12 cellular contexts compared by ENCODE assay signal in the genomic region with DNA sequence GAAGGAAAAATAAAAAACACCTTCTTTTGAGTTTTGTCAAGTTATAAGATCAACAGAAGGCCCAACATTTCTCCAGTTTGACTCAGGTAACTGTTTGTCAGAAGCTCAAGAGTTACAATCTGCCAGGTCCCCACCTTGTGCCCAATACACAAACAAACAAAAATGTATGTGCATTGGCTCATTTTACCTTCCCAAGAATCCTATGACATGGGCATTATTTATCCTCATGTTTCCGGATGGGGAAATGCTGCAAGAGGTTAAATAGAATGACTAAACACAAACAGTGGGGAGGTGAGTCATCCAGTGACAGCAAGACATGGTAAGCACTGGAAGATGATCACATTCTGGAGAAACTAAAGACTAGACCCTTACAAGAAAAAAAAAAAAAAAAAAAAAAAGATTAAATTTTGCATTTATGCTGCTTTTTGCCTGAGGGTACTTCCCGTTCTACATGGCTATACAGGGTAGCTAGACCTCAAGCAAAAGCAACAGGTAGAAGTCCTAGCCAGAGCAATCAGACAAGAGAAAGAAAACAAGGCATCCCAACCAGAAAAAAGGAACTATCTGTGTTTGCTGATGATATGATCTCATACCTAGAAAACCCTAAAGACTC.
DNase-seq lines count a peak whose midpoint lies in the region; ATAC-seq and TF ChIP-seq lines count a peak whose summit lies in the region.
"Had no signal": no experiment of that assay in that cellular context is flagged by ENCODE, and none has a peak within 500 bp of the region (broad histone marks: within the 10 kb centered on the region; RNA-seq: fewer than 3 reads in every experiment).

No MANE protein-coding gene starts in this region.

- TF ChIP-seq CTCF in AG04449 (IDR thresholded peaks at IDR 0.05; ENCODE audit: insufficient read depth, low read length, missing control alignments) (no peak), HEK293 (tag by site-specific recombination; IDR thresholded peaks at IDR 0.05) (no peak)

- H3K36me3 Mint-ChIP-seq in T-helper 1 cell treated with Interleukin-12 subunit alpha and Interleukin-12 subunit beta and Interleukin-4 antibody, amounts not matched to agents 30 μg/mL and 1 μg/mL, for 36 hours (ENCODE audit: low read depth): peaks cover 36% of the 10 kb centered on the region

- no peak overlapping the region for H3K4me3 Mint-ChIP-seq in T-helper 1 cell treated with Interleukin-12 subunit alpha and Interleukin-12 subunit beta and Interleukin-4 antibody, amounts not matched to agents 30 μg/mL and 1 μg/mL, for 36 hours
- H3K4me3 Mint-ChIP-seq: stimulated activated naive B cell treated with anti-CD40 and anti-IgM and Interleukin-4, amounts not matched to agents 10 μg/mL and 1 μg/mL and 100 μg/mL, for 72 hours had no signal

- POLR2A ChIA-PET in AG04449 (lab: Yijun Ruan, JAX) (no interaction called here), HEK293 (lab: Yijun Ruan, JAX) (no interaction called here)

- H3K27ac ChIP-seq in HEK293 (ENCODE audit: extremely low read depth, low read depth, low read length): no peak overlapping the region
- H3K27ac ChIP-seq: adrenal gland had no signal

- H3K4me3 ChIP-seq in AG04449 (ENCODE audit: low read depth, low read length) (no peak overlapping the region), HEK293 (ENCODE audit: low read depth, low read length) (no peak overlapping the region)
- H3K4me3 ChIP-seq: adrenal gland had no signal

- no peaks in the 10 kb centered on the region for H3K4me1 ChIP-seq in HEK293 (ENCODE audit: control insufficient read depth, insufficient read depth, low read length)
- H3K4me1 ChIP-seq: adrenal gland had no signal

- CTCF ChIA-PET in AG04449 (lab: Yijun Ruan, JAX) (interaction anchor here (0.9 to 1.0 kb wide), 3 partner anchors 21 to 406 kb away, joined by 3 read pairs; no protein-coding TSS in a partner anchor), HEK293 (lab: Yijun Ruan, JAX) (interaction anchor here (1.0 kb wide), 1 partner anchor 18 kb away, joined by 3 read pairs; no protein-coding TSS in a partner anchor)

- peaks cover 22% of the 10 kb centered on the region for H3K4me1 Mint-ChIP-seq in T-helper 1 cell treated with Interleukin-12 subunit alpha and Interleukin-12 subunit beta and Interleukin-4 antibody, amounts not matched to agents 30 μg/mL and 1 μg/mL, for 36 hours (ENCODE audit: low read depth)

- peaks cover 15% of the 10 kb centered on the region for H3K9me3 Mint-ChIP-seq in T-helper 1 cell treated with Interleukin-12 subunit alpha and Interleukin-12 subunit beta and Interleukin-4 antibody, amounts not matched to agents 30 μg/mL and 1 μg/mL, for 36 hours

- no peak for ATAC-seq in HG03342 (IDR thresholded peaks at IDR 0.05; ENCODE audit: unreplicated experiment)
- ATAC-seq in HG02885 (IDR thresholded peaks at IDR 0.05; ENCODE audit: poor library complexity, unreplicated experiment): no peak
- no peak for ATAC-seq in GM18907 (IDR thresholded peaks at IDR 0.05; ENCODE audit: unreplicated experiment)
- ATAC-seq: stimulated activated naive B cell treated with anti-CD40 and anti-IgM and Interleukin-4, amounts not matched to agents 10 μg/mL and 1 μg/mL and 100 μg/mL, for 72 hours had no signal

- H3K36me3 ChIP-seq in HEK293 (ENCODE audit: control insufficient read depth in 2 of 2, insufficient read depth in 1 of 2, low read length in 2 of 2): peaks cover 0 to 16% of the 10 kb centered on the region in 2 experiments; a peak in 1 of 3 replicates

- no peaks in the 10 kb centered on the region for H3K9me3 ChIP-seq in HEK293 (ENCODE audit: control insufficient read depth, insufficient read depth, low read depth, low read length)
- H3K9me3 ChIP-seq: adrenal gland had no signal

- DNase-seq in AG04449 (ENCODE audit: low read depth, low spot score): peak; percentile 63
- peak; percentile 77 for DNase-seq in glomerular visceral epithelial cell (ENCODE audit: extremely low spot score)
- DNase-seq in middle frontal gyrus (ENCODE audit: extremely low spot score, low spot score): no peak
- DNase-seq: DMS79 treated with DMSO at 0.1 percent for 48 hours; NCI-H2081; stimulated activated naive B cell treated with anti-CD40 and anti-IgM and Interleukin-4, amounts not matched to agents 10 μg/mL and 1 μg/mL and 100 μg/mL, for 72 hours had no signal

- no peaks in the 10 kb centered on the region for H3K27me3 Mint-ChIP-seq in T-helper 1 cell treated with Interleukin-12 subunit alpha and Interleukin-12 subunit beta and Interleukin-4 antibody, amounts not matched to agents 30 μg/mL and 1 μg/mL, for 36 hours (ENCODE audit: low read depth)
- H3K27me3 Mint-ChIP-seq: stimulated activated naive B cell treated with anti-CD40 and anti-IgM and Interleukin-4, amounts not matched to agents 10 μg/mL and 1 μg/mL and 100 μg/mL, for 72 hours had no signal

- H3K27ac Mint-ChIP-seq in T-helper 1 cell treated with Interleukin-12 subunit alpha and Interleukin-12 subunit beta and Interleukin-4 antibody, amounts not matched to agents 30 μg/mL and 1 μg/mL, for 36 hours: peak overlapping the region; percentile 23
- H3K27ac Mint-ChIP-seq: stimulated activated naive B cell treated with anti-CD40 and anti-IgM and Interleukin-4, amounts not matched to agents 10 μg/mL and 1 μg/mL and 100 μg/mL, for 72 hours had no signal

TF ChIP-seq in HEK293, 187 proteins besides CTCF, POLR2A, EP300 and RAD21 (continues in another document):
- TF ChIP-seq, protein P1, sequence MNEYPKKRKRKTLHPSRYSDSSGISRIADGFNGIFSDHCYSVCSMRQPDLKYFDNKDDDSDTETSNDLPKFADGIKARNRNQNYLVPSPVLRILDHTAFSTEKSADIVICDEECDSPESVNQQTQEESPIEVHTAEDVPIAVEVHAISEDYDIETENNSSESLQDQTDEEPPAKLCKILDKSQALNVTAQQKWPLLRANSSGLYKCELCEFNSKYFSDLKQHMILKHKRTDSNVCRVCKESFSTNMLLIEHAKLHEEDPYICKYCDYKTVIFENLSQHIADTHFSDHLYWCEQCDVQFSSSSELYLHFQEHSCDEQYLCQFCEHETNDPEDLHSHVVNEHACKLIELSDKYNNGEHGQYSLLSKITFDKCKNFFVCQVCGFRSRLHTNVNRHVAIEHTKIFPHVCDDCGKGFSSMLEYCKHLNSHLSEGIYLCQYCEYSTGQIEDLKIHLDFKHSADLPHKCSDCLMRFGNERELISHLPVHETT (tag by site-specific recombination; IDR thresholded peaks at IDR 0.05): peak; percentile 76; the same call in 1 of the 2 replicates
- TF ChIP-seq, protein P2, sequence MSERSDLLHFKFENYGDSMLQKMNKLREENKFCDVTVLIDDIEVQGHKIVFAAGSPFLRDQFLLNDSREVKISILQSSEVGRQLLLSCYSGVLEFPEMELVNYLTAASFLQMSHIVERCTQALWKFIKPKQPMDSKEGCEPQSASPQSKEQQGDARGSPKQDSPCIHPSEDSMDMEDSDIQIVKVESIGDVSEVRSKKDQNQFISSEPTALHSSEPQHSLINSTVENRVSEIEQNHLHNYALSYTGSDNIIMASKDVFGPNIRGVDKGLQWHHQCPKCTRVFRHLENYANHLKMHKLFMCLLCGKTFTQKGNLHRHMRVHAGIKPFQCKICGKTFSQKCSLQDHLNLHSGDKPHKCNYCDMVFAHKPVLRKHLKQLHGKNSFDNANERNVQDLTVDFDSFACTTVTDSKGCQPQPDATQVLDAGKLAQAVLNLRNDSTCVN (tag by site-specific recombination; optimal IDR thresholded peaks at IDR 0.05): no peak
- TF ChIP-seq ZNF48 (tag by site-specific recombination; IDR thresholded peaks at IDR 0.05) (no peak), ZNF169 (tag by site-specific recombination; IDR thresholded peaks at IDR 0.05) (no peak), ZNF239 (tag by site-specific recombination; IDR thresholded peaks at IDR 0.05) (no peak), ZNF426 (tag by site-specific recombination; IDR thresholded peaks at IDR 0.05) (no peak), BCL11B (tag by site-specific recombination; IDR thresholded peaks at IDR 0.05; ENCODE audit: low read depth) (no peak), ZNF404 (tag by site-specific recombination; IDR thresholded peaks at IDR 0.05) (no peak), ZNF473 (tag by site-specific recombination; IDR thresholded peaks at IDR 0.05) (no peak)
- TF ChIP-seq, protein P3, sequence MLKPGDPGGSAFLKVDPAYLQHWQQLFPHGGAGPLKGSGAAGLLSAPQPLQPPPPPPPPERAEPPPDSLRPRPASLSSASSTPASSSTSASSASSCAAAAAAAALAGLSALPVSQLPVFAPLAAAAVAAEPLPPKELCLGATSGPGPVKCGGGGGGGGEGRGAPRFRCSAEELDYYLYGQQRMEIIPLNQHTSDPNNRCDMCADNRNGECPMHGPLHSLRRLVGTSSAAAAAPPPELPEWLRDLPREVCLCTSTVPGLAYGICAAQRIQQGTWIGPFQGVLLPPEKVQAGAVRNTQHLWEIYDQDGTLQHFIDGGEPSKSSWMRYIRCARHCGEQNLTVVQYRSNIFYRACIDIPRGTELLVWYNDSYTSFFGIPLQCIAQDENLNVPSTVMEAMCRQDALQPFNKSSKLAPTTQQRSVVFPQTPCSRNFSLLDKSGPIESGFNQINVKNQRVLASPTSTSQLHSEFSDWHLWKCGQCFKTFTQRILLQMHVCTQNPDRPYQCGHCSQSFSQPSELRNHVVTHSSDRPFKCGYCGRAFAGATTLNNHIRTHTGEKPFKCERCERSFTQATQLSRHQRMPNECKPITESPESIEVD (tag by site-specific recombination; IDR thresholded peaks at IDR 0.05): no peak
- TF ChIP-seq, protein P4, sequence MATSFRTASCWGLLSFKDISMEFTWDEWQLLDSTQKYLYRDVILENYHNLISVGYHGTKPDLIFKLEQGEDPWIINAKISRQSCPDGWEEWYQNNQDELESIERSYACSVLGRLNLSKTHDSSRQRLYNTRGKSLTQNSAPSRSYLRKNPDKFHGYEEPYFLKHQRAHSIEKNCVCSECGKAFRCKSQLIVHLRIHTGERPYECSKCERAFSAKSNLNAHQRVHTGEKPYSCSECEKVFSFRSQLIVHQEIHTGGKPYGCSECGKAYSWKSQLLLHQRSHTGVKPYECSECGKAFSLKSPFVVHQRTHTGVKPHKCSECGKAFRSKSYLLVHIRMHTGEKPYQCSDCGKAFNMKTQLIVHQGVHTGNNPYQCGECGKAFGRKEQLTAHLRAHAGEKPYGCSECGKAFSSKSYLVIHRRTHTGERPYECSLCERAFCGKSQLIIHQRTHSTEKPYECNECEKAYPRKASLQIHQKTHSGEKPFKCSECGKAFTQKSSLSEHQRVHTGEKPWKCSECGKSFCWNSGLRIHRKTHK (tag by site-specific recombination; IDR thresholded peaks at IDR 0.05): no peak
